In genomic region chr2:176092270-176093144, GRCh38 we compare ENCODE assay signal across 10 cellular contexts. TPM values are rescaled to one million over a fixed set of nuclear protein-coding genes. Genes with fewer than 3 reads are reported as not detected.
DNase-seq lines count a peak whose midpoint lies in the region; ATAC-seq and TF ChIP-seq lines count a peak whose summit lies in the region.
"Had no signal": no experiment of that assay in that cellular context is flagged by ENCODE, and none has a peak within 500 bp of the region (broad histone marks: within the 10 kb centered on the region; RNA-seq: fewer than 3 reads in every experiment).

HOXD13 (plus strand) TSS chr2:176092721; CDS start chr2:176092891, 170 bp downstream.

- ATAC-seq in GM21390 (IDR thresholded peaks at IDR 0.05; ENCODE audit: unreplicated experiment) = no peak
- no peak for ATAC-seq in HG02588 (IDR thresholded peaks at IDR 0.05; ENCODE audit: unreplicated experiment)

- H3K9me3 Mint-ChIP-seq in osteocyte (ENCODE audit: unreplicated experiment) = no peaks in the 10 kb centered on the region

- TF ChIP-seq CTCF in coronary artery (IDR thresholded peaks at IDR 0.05) (no peak), osteocyte (IDR thresholded peaks at IDR 0.05) (no peak)

- no peak within 1 kb of the TSS for H3K27ac ChIP-seq in coronary artery
- H3K27ac ChIP-seq: 22Rv1 had no signal

- H3K4me3 Mint-ChIP-seq in osteocyte (ENCODE audit: unreplicated experiment) = peak within 1 kb of the TSS; percentile 58

- no peaks in the 10 kb centered on the region for H3K36me3 Mint-ChIP-seq in osteocyte (ENCODE audit: unreplicated experiment)

- H3K27me3 Mint-ChIP-seq in osteocyte (ENCODE audit: unreplicated experiment) = peaks cover 91% of the 10 kb centered on the region

- H3K4me3 ChIP-seq in coronary artery = peak within 1 kb of the TSS; percentile 65

- DNase-seq in DMS153 (lab: John Stamatoyannopoulos, UW) = peak; percentile 76
- DNase-seq in DMS153 treated with DMSO at 0.1 percent for 48 hours (lab: John Stamatoyannopoulos, UW; ENCODE audit: unreplicated experiment) = no peak
- DNase-seq in M059J (ENCODE audit: low read depth) = peak; percentile 54
- DNase-seq in coronary artery (ENCODE audit: low spot score) = no peak
- DNase-seq in osteocyte (ENCODE audit: extremely low spot score, unreplicated experiment) = peak; percentile 82
- no peak for DNase-seq in amniotic stem cell (lab: John Stamatoyannopoulos, UW)

- H3K4me1 Mint-ChIP-seq in osteocyte (ENCODE audit: unreplicated experiment) = peaks cover 34% of the 10 kb centered on the region

- no peak within 1 kb of the TSS for H3K27ac Mint-ChIP-seq in osteocyte (ENCODE audit: unreplicated experiment)

RNA-seq across cellular contexts. Expression of gene HOXD13, which starts in this region (rescaled TPM):
- 2.1 and 3.6 TPM in 2 replicates for total RNA-seq in M059J (2014; rRNA removed; shearing (Covaris generic))
- not detected in 2 replicates for total RNA-seq in osteocyte
- total RNA-seq: aorta had no signal

Comparison
In these comparisons a context has a peak if more than half of its experiments do, and no peak if none do; other contexts are left out.
1. DNase-seq: peak in DMS153 (single experiment) and M059J (single experiment); none in DMS153 treated with DMSO at 0.1 percent for 48 hours (single experiment), coronary artery (single experiment) and amniotic stem cell (single experiment).
2. Peak in DNase-seq in osteocyte; RNA of the gene not detected or under 1 TPM.